15 cellular contexts compared by ENCODE assay signal in genomic region chr12:39618701-39619100, GRCh38. TPM values are rescaled to one million over a fixed set of nuclear protein-coding genes. Genes with fewer than 3 reads are reported as not detected.
DNase-seq lines count a peak whose midpoint lies in the region; ATAC-seq, FAIRE-seq and TF ChIP-seq lines count a peak whose summit lies in the region.
"Had no signal": no experiment of that assay in that cellular context is flagged by ENCODE, and none has a peak within 500 bp of the region (broad histone marks: within the 10 kb centered on the region; RNA-seq: fewer than 3 reads in every experiment).

No MANE protein-coding gene starts in this region.

- CTCF ChIA-PET in MCF 10A (lab: Yijun Ruan, JAX), result interaction anchor here (0.7 to 1.9 kb wide), 9 partner anchors 8 to 301 kb away, joined by 3 to 17 read pairs (median 5); no protein-coding TSS in a partner anchor
- CTCF ChIA-PET in GM12878 (lab: Yijun Ruan, JAX), result interaction anchor here (0.6 to 3.9 kb wide), 5 partner anchors 10 to 73 kb away, joined by 3 to 19 read pairs (median 5); no protein-coding TSS in a partner anchor

- 2% methylated on average over 5 of the region's 5 CpGs for WGBS in GM12878 (ENCODE audit: insufficient coverage, insufficient replicate concordance, low lambda C conversion rate, missing lambda C conversion rate)

- no peak for FAIRE-seq in GM12878 (lab: Jason Lieb, UNC)

- no peaks in the 10 kb centered on the region for H3K36me3 Mint-ChIP-seq in MCF 10A (ENCODE audit: insufficient read depth, unreplicated experiment)

- H2AFZ ChIP-seq in GM12878 (ENCODE audit: control insufficient read depth, low read depth, low read length), result peak overlapping the region; percentile 90; the same call in 1 of the 2 replicates

- H3K9me3 Mint-ChIP-seq in MCF 10A (ENCODE audit: unreplicated experiment), result no peaks in the 10 kb centered on the region
- H3K9me3 Mint-ChIP-seq: HFFc6 had no signal

- no peaks in the 10 kb centered on the region for H3K4me1 Mint-ChIP-seq in MCF 10A (ENCODE audit: insufficient read depth, unreplicated experiment)

- peak overlapping the region; percentile 96 for H3K4me2 ChIP-seq in GM12878 (ENCODE audit: control insufficient read depth, insufficient read depth)

- peaks cover 61% of the 10 kb centered on the region for H3K79me2 ChIP-seq in GM12878 (ENCODE audit: control insufficient read depth, insufficient read depth, low read length)

- BruUV-seq in MCF 10A (replicated peaks; lab: Mats Ljungman, UMichigan), result no TSS peak
- BruUV-seq in GM12878 (replicated peaks; lab: Mats Ljungman, UMichigan), result no TSS peak

- intact Hi-C loops in breast epithelium (cut with DNase I; ENCODE audit: low total_unique reads), result no loop called here
- intact Hi-C loops in MCF 10A (cut with micrococcal nuclease), result loop anchor here (1.0 to 5.0 kb wide), 2 partner anchors 176 to 253 kb away; partner anchors contain the start of gene KIF21A
- intact Hi-C loops in GM12878 (cut with micrococcal nuclease; ENCODE audit: unreplicated experiment), result loop anchor here (2.0 to 10.0 kb wide), 6 partner anchors 74 to 714 kb away; partner anchors contain the start of genes CPNE8, KIF21A and LRRK2
- intact Hi-C loops in uterus (cut with DNase I; ENCODE audit: low total_unique reads), result no loop called here

- in situ Hi-C loops in GM12878 (cut with MboI), result loop anchor here (25.0 kb wide), 3 partner anchors 494 to 831 kb away; partner anchors contain the start of gene SLC2A13

- H3K4me3 ChIP-seq in breast epithelium, result peak overlapping the region; percentile 43 to 71 (median 52)
- H3K4me3 ChIP-seq in GM12878, result peak overlapping the region; percentile 95
- H3K4me3 ChIP-seq in mucosa of rectum (ENCODE audit: low read length in 2 of 2), result peak overlapping the region in 1 of 2 donors; percentile 81
- H3K4me3 ChIP-seq in uterus, result peak overlapping the region; percentile 43 to 46
- H3K4me3 ChIP-seq: mucosa of descending colon had no signal

- H3K36me3 ChIP-seq in breast epithelium (no peaks in the 10 kb centered on the region), GM12878 (ENCODE audit: control insufficient read depth in 2 of 2, insufficient read depth in 2 of 2, low read length in 1 of 2) (no peaks in the 10 kb centered on the region), mucosa of rectum (ENCODE audit: control insufficient read depth in 2 of 2, insufficient read depth in 2 of 2, low read length in 2 of 2) (no peaks in the 10 kb centered on the region), uterus (no peaks in the 10 kb centered on the region)
- H3K36me3 ChIP-seq: SJSA1 had no signal

- SMC1A ChIA-PET in GM12878 (lab: Charles Lee; ENCODE audit: uncharacterized antibody, unreplicated experiment), result interaction anchor here (1.0 to 7.0 kb wide), 10 partner anchors 10 to 178 kb away, joined by 3 to 101 read pairs (median 7); no protein-coding TSS in a partner anchor

- no peak overlapping the region for H3K4me3 Mint-ChIP-seq in MCF 10A (ENCODE audit: unreplicated experiment)
- H3K4me3 Mint-ChIP-seq: HFFc6 had no signal

- no peaks in the 10 kb centered on the region for H3K9me3 ChIP-seq in breast epithelium
- H3K9me3 ChIP-seq in GM12878 (replicated peaks; ENCODE audit: control insufficient read depth, insufficient read depth, low read length), result no peaks in the 10 kb centered on the region; the same call in 2 of the 3 replicates
- H3K9me3 ChIP-seq in mucosa of rectum (ENCODE audit: control insufficient read depth in 2 of 2, low read length in 2 of 2), result no peaks in the 10 kb centered on the region
- H3K9me3 ChIP-seq in uterus, result no peaks in the 10 kb centered on the region
- H3K9me3 ChIP-seq: mucosa of descending colon, SJSA1 had no signal

- no peaks in the 10 kb centered on the region for H3K27me3 Mint-ChIP-seq in MCF 10A (ENCODE audit: insufficient read depth, unreplicated experiment)

- peak; percentile 2 for ATAC-seq in GM12878
- no peak for ATAC-seq in GM19452 (IDR thresholded peaks at IDR 0.05; ENCODE audit: unreplicated experiment)
- ATAC-seq in HG02885 (IDR thresholded peaks at IDR 0.05; ENCODE audit: poor library complexity, unreplicated experiment), result no peak
- ATAC-seq: activated CD4-positive, CD25-positive, alpha-beta regulatory T cell treated with anti-CD3 and anti-CD28 coated beads, Interleukin-2, amount 50 U/mL, for 24 hours had no signal

- no peak overlapping the region for H3K27ac Mint-ChIP-seq in MCF 10A (ENCODE audit: low read depth, unreplicated experiment)
- H3K27ac Mint-ChIP-seq: HFFc6 had no signal

- RAD21 ChIA-PET in GM12878 (lab: Charles Lee; ENCODE audit: unreplicated experiment), result interaction anchor here (1.0 to 4.8 kb wide), 6 partner anchors 13 to 73 kb away, joined by 3 to 30 read pairs (median 4); no protein-coding TSS in a partner anchor

- no peak for TF ChIP-seq CTCF in breast epithelium (IDR thresholded peaks at IDR 0.05)
- TF ChIP-seq CTCF in MCF 10A (IDR thresholded peaks at IDR 0.05; ENCODE audit: unreplicated experiment), result no peak
- TF ChIP-seq CTCF in GM12878 (IDR thresholded peaks at IDR 0.05 in 2 of 3, conservative IDR thresholded peaks at IDR 0.05 in 1 of 3; ENCODE audit: control insufficient read depth in 2 of 3, extremely low read depth in 1 of 3, insufficient read depth in 1 of 3, low read depth in 3 of 3, low read length in 3 of 3), result no peak
- TF ChIP-seq CTCF in uterus (IDR thresholded peaks at IDR 0.05), result no peak

- H3K4me1 ChIP-seq in breast epithelium, result peaks cover 0 to 3% of the 10 kb centered on the region in 2 donors
- peaks cover 16% of the 10 kb centered on the region for H3K4me1 ChIP-seq in GM12878 (ENCODE audit: control insufficient read depth, insufficient read depth, low read length)
- peaks cover 0 to 6% of the 10 kb centered on the region in 2 donors for H3K4me1 ChIP-seq in mucosa of rectum (ENCODE audit: control insufficient read depth in 2 of 2, insufficient read depth in 2 of 2, low read length in 2 of 2)
- no peaks in the 10 kb centered on the region for H3K4me1 ChIP-seq in uterus

- TF ChIP-seq RAD21 in GM12878 (IDR thresholded peaks at IDR 0.05; ENCODE audit: insufficient read depth, low read depth, low read length), result no peak

- no peak for TF ChIP-seq EP300 in GM12878 (IDR thresholded peaks at IDR 0.05; ENCODE audit: borderline replicate concordance in 1 of 2, control insufficient read depth in 1 of 2, low read depth in 2 of 2, low read length in 2 of 2)

- H3K9ac ChIP-seq in GM12878 (ENCODE audit: control insufficient read depth, insufficient read depth, low read length) (peak overlapping the region; percentile 92), mucosa of rectum (ENCODE audit: low read depth in 1 of 2, low read length in 2 of 2) (peak overlapping the region; percentile 46 to 52)

- POLR2A ChIA-PET in MCF 10A (lab: Yijun Ruan, JAX) (interaction anchor here (1.5 to 1.9 kb wide), 3 partner anchors 12 to 25 kb away, joined by 6 to 23 read pairs (median 6); no protein-coding TSS in a partner anchor), GM12878 (lab: Charles Lee) (interaction anchor here (1.1 to 1.8 kb wide), 4 partner anchors 10 to 28 kb away, joined by 3 to 5 read pairs (median 4); no protein-coding TSS in a partner anchor)

- H4K20me1 ChIP-seq in GM12878 (ENCODE audit: control insufficient read depth, insufficient read depth), result no peaks in the 10 kb centered on the region

- TF ChIP-seq POLR2A in breast epithelium (IDR thresholded peaks at IDR 0.05) (no peak), GM12878 (IDR thresholded peaks at IDR 0.05; ENCODE audit: low read depth, low read length) (no peak), uterus (IDR thresholded peaks at IDR 0.05) (no peak)

- no peak overlapping the region for H3K27ac ChIP-seq in breast epithelium
- peak overlapping the region; percentile 98 for H3K27ac ChIP-seq in GM12878 (ENCODE audit: control insufficient read depth, insufficient read depth)
- peak overlapping the region in 1 of 2 donors; percentile 72 for H3K27ac ChIP-seq in mucosa of rectum (ENCODE audit: low read depth in 2 of 2, low read length in 2 of 2)
- H3K27ac ChIP-seq in uterus, result peak overlapping the region; percentile 81 to 88
- H3K27ac ChIP-seq: SJSA1 had no signal

- H3K27me3 ChIP-seq in breast epithelium (no peaks in the 10 kb centered on the region), GM12878 (replicated peaks in 1 of 2; ENCODE audit: control insufficient read depth in 2 of 2, insufficient read depth in 2 of 2, low read length in 1 of 2) (no peaks in the 10 kb centered on the region), mucosa of rectum (ENCODE audit: control insufficient read depth in 2 of 2, insufficient read depth in 2 of 2, low read length in 2 of 2) (no peaks in the 10 kb centered on the region), uterus (no peaks in the 10 kb centered on the region)
- H3K27me3 ChIP-seq: SJSA1 had no signal

- DNase-seq in breast epithelium (ENCODE audit: low spot score in 2 of 2) (no peak), MCF 10A (ENCODE audit: unreplicated experiment) (no peak), GM12878 (ENCODE audit: low read depth, low spot score) (no peak), uterus (no peak), epidermal melanocyte (ENCODE audit: insufficient read length, low spot score) (no peak)
- DNase-seq: activated naive CD4-positive, alpha-beta T cell treated with anti-CD3 and anti-CD28 coated beads, Interleukin-2, amount 50 U/mL, for 16 hours; effector CD8-positive, alpha-beta T cell; HFFc6; mucosa of descending colon had no signal

TF ChIP-seq in GM12878, 131 proteins besides CTCF, POLR2A, EP300 and RAD21 (continues in another document):
- no peak for TF ChIP-seq MAX (IDR thresholded peaks at IDR 0.05; ENCODE audit: low read depth, low read length)

RNA-seq across cellular contexts. Expression of gene ABCD2, which starts 0.9 kb away (rescaled TPM):
- total RNA-seq in breast epithelium (10 to 100 TPM in 1 of 3 donors, 1 to 10 TPM in 2; 2.6 to 48.0 (median 3.4) TPM), MCF 10A (2022) (0.20 and 0.42 TPM in 2 replicates), GM12878 (2014; rRNA removed) (9.5 and 13.8 TPM in 2 replicates), GM12878 (2014; rRNA removed; fragmentation: Illumina TruSeq; extraction: Trizol) (16.2 and 16.9 TPM in 2 replicates), GM12878 (2021) (10.3 and 11.0 TPM in 2 replicates), uterus (1 to 10 TPM in 3 of 4 donors, under 1 TPM in 1; 0.29 to 3.5 (median 2.0) TPM)
- total RNA-seq in GM12878 (2013; cell fraction: nucleolus; rRNA removed), result 65.6 and 69.0 TPM in 2 replicates
- 2.2 TPM for polyA plus RNA-seq in GM12878 (2011; ENCODE audit: low read depth)
- polyA plus RNA-seq in GM12878 (2011; rRNA removed) (6.4 and 10.7 TPM in 2 replicates), GM12878 (2014; fragmentation: Illumina TruSeq; extraction: Trizol) (9.1 and 12.3 TPM in 2 replicates), GM12878 (2014; fragmentation: Nextera tagmentation; extraction: Ambion mirVana) (1 to 10 TPM; 4.4 to 5.7 TPM), GM12878 (2014; rRNA removed) (4.4 and 6.2 TPM in 2 replicates), GM12878 (2016; fragmentation: Nextera tagmentation; extraction: Ambion mirVana) (1 to 10 TPM; 7.4 to 7.5 TPM)
- 1.9 and 2.1 TPM in 2 replicates for polyA plus RNA-seq in GM12878 (2011; cell fraction: cytosol; rRNA removed)
- 3.6 and 4.8 TPM in 2 replicates for polyA plus RNA-seq in GM12878 (2011; cell fraction: nucleus; rRNA removed)
- polyA plus RNA-seq in GM12878 (2012), result 2.6 and 2.9 TPM in 2 replicates
- polyA minus RNA-seq in GM12878 (2011; rRNA and poly(A)+ RNA removed), result 11.4 and 16.4 TPM in 2 replicates
- polyA minus RNA-seq in GM12878 (2011; cell fraction: cytosol; rRNA and poly(A)+ RNA removed), result 2.9 and 4.3 TPM in 2 replicates
- 11.1 and 14.7 TPM in 2 replicates for polyA minus RNA-seq in GM12878 (2011; cell fraction: nucleus; rRNA and poly(A)+ RNA removed)
- total RNA-seq: HFFc6, SJSA1 had no signal
- polyA plus RNA-seq: AG04450 had no signal

Comparison
In these comparisons a context has a peak if more than half of its experiments do, and no peak if none do; other contexts are left out.
1. intact Hi-C loops: an anchor here in MCF 10A (1.0 to 5.0 kb wide) and GM12878 (2.0 to 10.0 kb wide); none called in breast epithelium and uterus.
2. H3K27ac ChIP-seq: peak in GM12878 (single experiment) and uterus (2 of 2); none in breast epithelium (0 of 2).